6 cellular contexts compared by ENCODE assay signal in the genomic region with DNA sequence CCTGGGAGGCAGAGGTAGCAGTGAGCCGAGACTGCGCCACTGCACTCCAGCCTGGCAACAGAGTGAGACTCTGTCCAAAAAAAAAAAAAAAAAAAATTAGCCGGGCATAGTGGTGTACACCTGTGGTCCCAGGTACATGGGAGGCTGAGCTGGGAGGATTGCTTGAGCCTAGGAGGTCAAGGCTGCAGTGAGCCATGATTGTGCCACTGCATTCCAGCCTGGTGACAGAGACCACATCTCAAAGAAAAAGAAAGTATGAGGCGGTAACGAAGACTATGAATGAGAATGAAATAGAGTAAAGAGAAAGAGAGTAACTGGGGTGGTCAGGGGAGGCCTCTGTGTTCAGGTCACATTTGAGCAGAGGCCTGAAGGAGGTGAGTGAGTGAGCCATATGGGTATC. TPM values are rescaled to one million over a fixed set of nuclear protein-coding genes. Genes with fewer than 3 reads are reported as not detected.
DNase-seq lines count a peak whose midpoint lies in the region; ATAC-seq and TF ChIP-seq lines count a peak whose summit lies in the region.
"Not testable (repeated sequence)": the region's sequence is repeated elsewhere in the genome, so short reads cannot be mapped to it uniquely, and the experiment has no call there.

No MANE protein-coding gene starts in this region.

- POLR2A ChIA-PET in activated CD8-positive, alpha-beta T cell treated with anti-CD3 and anti-CD28 coated beads for 36 hours (lab: Charles Lee) = interaction anchor here (1.0 to 1.1 kb wide), 2 partner anchors 10 to 13 kb away, joined by 3 to 4 read pairs; no protein-coding TSS in a partner anchor
- POLR2A ChIA-PET in naive thymus-derived CD4-positive, alpha-beta T cell (lab: Charles Lee) = not testable (repeated sequence)

- not testable (repeated sequence) for H3K79me1 ChIP-seq in trophoblast cell (ENCODE audit: low read length)

- not testable (repeated sequence) for H3K4me3 ChIP-seq in naive thymus-derived CD4-positive, alpha-beta T cell (ENCODE audit: low read length); trophoblast cell (ENCODE audit: low read depth, low read length)

- H3K27me3 ChIP-seq in naive thymus-derived CD4-positive, alpha-beta T cell (ENCODE audit: control insufficient read depth in 2 of 2, insufficient read depth in 2 of 2, low read length in 2 of 2); trophoblast cell (ENCODE audit: insufficient read depth, low read length): not testable (repeated sequence)

- not testable (repeated sequence) for H3K9ac ChIP-seq in trophoblast cell (ENCODE audit: low read length)

- WGBS in trophoblast cell (ENCODE audit: extremely low coverage, insufficient coverage, insufficient read length) = no CpG with 5 or more reads among the region's 5 CpGs

- not testable (repeated sequence) for H3K27me3 Mint-ChIP-seq in T-helper 17 cell; activated CD8-positive, alpha-beta T cell treated with anti-CD3 and anti-CD28 coated beads for 36 hours; activated T-helper 17 cell treated with anti-CD3 and anti-CD28 coated beads, Interleukin-2, amount 50 U/mL, for 72 hours; activated naive CD8-positive, alpha-beta T cell; naive thymus-derived CD4-positive, alpha-beta T cell

- H3K23ac ChIP-seq in trophoblast cell (ENCODE audit: low read length) = not testable (repeated sequence)

- H2AFZ ChIP-seq in trophoblast cell (ENCODE audit: insufficient read depth, low read length, poor library complexity) = not testable (repeated sequence)

- H3K36me3 ChIP-seq in naive thymus-derived CD4-positive, alpha-beta T cell (ENCODE audit: control insufficient read depth in 2 of 3, insufficient read depth in 3 of 3, low read length in 3 of 3); trophoblast cell (ENCODE audit: control insufficient read depth in 1 of 2, insufficient read depth in 2 of 2, low read length in 2 of 2): not testable (repeated sequence)

- H3K4me1 Mint-ChIP-seq in T-helper 17 cell; activated T-helper 17 cell treated with anti-CD3 and anti-CD28 coated beads, Interleukin-2, amount 50 U/mL, for 72 hours: not testable (repeated sequence)
- peaks cover 43% of the 10 kb centered on the region for H3K4me1 Mint-ChIP-seq in activated CD8-positive, alpha-beta T cell treated with anti-CD3 and anti-CD28 coated beads for 36 hours (ENCODE audit: low read depth)
- peaks cover 24% of the 10 kb centered on the region for H3K4me1 Mint-ChIP-seq in activated naive CD8-positive, alpha-beta T cell (ENCODE audit: low read depth)
- H3K4me1 Mint-ChIP-seq in naive thymus-derived CD4-positive, alpha-beta T cell = peaks cover 0 to 14% (median 10%) of the 10 kb centered on the region in 7 donors

- H3K4ac ChIP-seq in trophoblast cell (ENCODE audit: low read depth, low read length) = not testable (repeated sequence)

- not testable (repeated sequence) for H3K27ac ChIP-seq in naive thymus-derived CD4-positive, alpha-beta T cell (ENCODE audit: low read depth, low read length); trophoblast cell (ENCODE audit: low read depth, low read length)

- H3K79me2 ChIP-seq in trophoblast cell (ENCODE audit: control insufficient read depth, insufficient read depth, low read length, poor library complexity) = not testable (repeated sequence)

- not testable (repeated sequence) for H4K12ac ChIP-seq in trophoblast cell (ENCODE audit: low read depth, low read length)

- H3K4me3 Mint-ChIP-seq in T-helper 17 cell; activated CD8-positive, alpha-beta T cell treated with anti-CD3 and anti-CD28 coated beads for 36 hours; activated T-helper 17 cell treated with anti-CD3 and anti-CD28 coated beads, Interleukin-2, amount 50 U/mL, for 72 hours; activated naive CD8-positive, alpha-beta T cell; naive thymus-derived CD4-positive, alpha-beta T cell: not testable (repeated sequence)

- H4K91ac ChIP-seq in trophoblast cell (ENCODE audit: low read depth, low read length) = not testable (repeated sequence)

- CTCF ChIA-PET in activated CD8-positive, alpha-beta T cell treated with anti-CD3 and anti-CD28 coated beads for 36 hours (lab: Charles Lee) = interaction anchor here (1.3 kb wide), 1 partner anchor 14 kb away, joined by 4 read pairs; no protein-coding TSS in a partner anchor
- CTCF ChIA-PET in naive thymus-derived CD4-positive, alpha-beta T cell (lab: Charles Lee) = not testable (repeated sequence)

- not testable (repeated sequence) for H3K9me3 Mint-ChIP-seq in activated CD8-positive, alpha-beta T cell treated with anti-CD3 and anti-CD28 coated beads for 36 hours; activated T-helper 17 cell treated with anti-CD3 and anti-CD28 coated beads, Interleukin-2, amount 50 U/mL, for 72 hours; activated naive CD8-positive, alpha-beta T cell (ENCODE audit: low read depth); naive thymus-derived CD4-positive, alpha-beta T cell

- not testable (repeated sequence) for H2BK120ac ChIP-seq in trophoblast cell (ENCODE audit: insufficient read depth, low read length, poor library complexity)

- TF ChIP-seq CTCF in activated CD8-positive, alpha-beta T cell treated with anti-CD3 and anti-CD28 coated beads for 36 hours (IDR thresholded peaks at IDR 0.05) = not testable (repeated sequence)

- not testable (repeated sequence) for DNase-seq in T-helper 17 cell; activated CD8-positive, alpha-beta T cell treated with anti-CD3 and anti-CD28 coated beads for 36 hours; naive thymus-derived CD4-positive, alpha-beta T cell
- DNase-seq in trophoblast cell = peak; percentile 59 to 69

- not testable (repeated sequence) for H2BK5ac ChIP-seq in trophoblast cell (ENCODE audit: low read depth, low read length, poor library complexity)

- ATAC-seq in T-helper 17 cell; activated CD8-positive, alpha-beta T cell treated with anti-CD3 and anti-CD28 coated beads for 36 hours; activated T-helper 17 cell treated with anti-CD3 and anti-CD28 coated beads, Interleukin-2, amount 50 U/mL, for 72 hours (replicated peaks); naive thymus-derived CD4-positive, alpha-beta T cell: not testable (repeated sequence)

- not testable (repeated sequence) for H2BK12ac ChIP-seq in trophoblast cell (ENCODE audit: low read length)

- H3K14ac ChIP-seq in trophoblast cell (ENCODE audit: low read length) = not testable (repeated sequence)

- H3K27ac Mint-ChIP-seq in T-helper 17 cell = peak overlapping the region; percentile 60
- peak overlapping the region; percentile 62 for H3K27ac Mint-ChIP-seq in activated CD8-positive, alpha-beta T cell treated with anti-CD3 and anti-CD28 coated beads for 36 hours
- peak overlapping the region; percentile 3 for H3K27ac Mint-ChIP-seq in activated T-helper 17 cell treated with anti-CD3 and anti-CD28 coated beads, Interleukin-2, amount 50 U/mL, for 72 hours
- H3K27ac Mint-ChIP-seq in activated naive CD8-positive, alpha-beta T cell = peak overlapping the region; percentile 18
- peak overlapping the region in 5 of 9 donors; percentile 10 to 69 (median 54) for H3K27ac Mint-ChIP-seq in naive thymus-derived CD4-positive, alpha-beta T cell

- not testable (repeated sequence) for H3K4me1 ChIP-seq in naive thymus-derived CD4-positive, alpha-beta T cell (ENCODE audit: control insufficient read depth in 2 of 2, insufficient read depth in 2 of 2, low read length in 2 of 2); trophoblast cell (ENCODE audit: control insufficient read depth in 1 of 2, insufficient read depth in 2 of 2, low read length in 2 of 2)

- H3K36me3 Mint-ChIP-seq in T-helper 17 cell (ENCODE audit: low read depth); activated CD8-positive, alpha-beta T cell treated with anti-CD3 and anti-CD28 coated beads for 36 hours (ENCODE audit: low read depth); activated T-helper 17 cell treated with anti-CD3 and anti-CD28 coated beads, Interleukin-2, amount 50 U/mL, for 72 hours (ENCODE audit: low read depth); activated naive CD8-positive, alpha-beta T cell; naive thymus-derived CD4-positive, alpha-beta T cell: not testable (repeated sequence)

- H4K8ac ChIP-seq in trophoblast cell (ENCODE audit: low read depth, low read length) = not testable (repeated sequence)

- not testable (repeated sequence) for H2AK5ac ChIP-seq in trophoblast cell (ENCODE audit: low read length)

- not testable (repeated sequence) for H3K9me3 ChIP-seq in T-helper 17 cell (ENCODE audit: control insufficient read depth, low read length, poor library complexity, severe bottlenecking); naive thymus-derived CD4-positive, alpha-beta T cell (ENCODE audit: control insufficient read depth in 2 of 3, low read length in 3 of 3); trophoblast cell (ENCODE audit: insufficient read depth, low read depth, low read length)

- intact Hi-C loops in activated CD8-positive, alpha-beta T cell treated with anti-CD3 and anti-CD28 coated beads for 36 hours (cut with micrococcal nuclease); naive thymus-derived CD4-positive, alpha-beta T cell (cut with micrococcal nuclease): not testable (repeated sequence)

- not testable (repeated sequence) for H3K18ac ChIP-seq in trophoblast cell (ENCODE audit: low read length)

- H3K4me2 ChIP-seq in trophoblast cell (ENCODE audit: low read length) = not testable (repeated sequence)

RNA-seq across cellular contexts. Expression of a gene that starts 31.2 kb away (rescaled TPM):
- total RNA-seq in T-helper 17 cell = 10 to 100 TPM; 13.4 to 14.4 TPM
- total RNA-seq in activated CD8-positive, alpha-beta T cell treated with anti-CD3 and anti-CD28 coated beads for 36 hours = 10 to 100 TPM; 25.4 to 25.7 TPM
- total RNA-seq in activated T-helper 17 cell treated with anti-CD3 and anti-CD28 coated beads, Interleukin-2, amount 50 U/mL, for 72 hours = 10 to 100 TPM; 25.9 to 43.0 TPM
- total RNA-seq in naive thymus-derived CD4-positive, alpha-beta T cell = 10 to 100 TPM in 4 of 5 experiments, 1 to 10 TPM in 1; 9.3 to 19.5 (median 11.5) TPM
- 1 to 10 TPM; 1.5 to 2.7 TPM for polyA plus RNA-seq in naive thymus-derived CD4-positive, alpha-beta T cell
- 17.9 TPM in 2 replicates for polyA plus RNA-seq in trophoblast cell (2013)

RNA-seq across cellular contexts. Expression of a gene that starts 38.5 kb away (rescaled TPM):
- total RNA-seq in T-helper 17 cell = 10 to 100 TPM; 11.1 to 13.6 TPM
- 10 to 100 TPM; 43.7 to 46.2 TPM for total RNA-seq in activated CD8-positive, alpha-beta T cell treated with anti-CD3 and anti-CD28 coated beads for 36 hours
- 10 to 100 TPM; 41.4 TPM for total RNA-seq in activated T-helper 17 cell treated with anti-CD3 and anti-CD28 coated beads, Interleukin-2, amount 50 U/mL, for 72 hours
- 10 to 100 TPM; 12.5 to 32.2 (median 19.7) TPM for total RNA-seq in naive thymus-derived CD4-positive, alpha-beta T cell
- polyA plus RNA-seq in naive thymus-derived CD4-positive, alpha-beta T cell = 10 to 100 TPM; 16.8 to 18.0 TPM
- 25.0 and 25.5 TPM in 2 replicates for polyA plus RNA-seq in trophoblast cell (2013)

RNA-seq across cellular contexts. Expression of a gene that starts 38.7 kb away (rescaled TPM):
- 10 to 100 TPM; 14.9 to 18.9 TPM for total RNA-seq in T-helper 17 cell
- 10 to 100 TPM; 70.6 to 71.5 TPM for total RNA-seq in activated CD8-positive, alpha-beta T cell treated with anti-CD3 and anti-CD28 coated beads for 36 hours
- 10 to 100 TPM; 61.9 to 93.1 TPM for total RNA-seq in activated T-helper 17 cell treated with anti-CD3 and anti-CD28 coated beads, Interleukin-2, amount 50 U/mL, for 72 hours
- total RNA-seq in naive thymus-derived CD4-positive, alpha-beta T cell = 10 to 100 TPM; 15.6 to 30.1 (median 17.6) TPM
- polyA plus RNA-seq in naive thymus-derived CD4-positive, alpha-beta T cell = 1 to 10 TPM; 3.1 to 5.1 TPM
- 20.8 and 21.5 TPM in 2 replicates for polyA plus RNA-seq in trophoblast cell (2013)

Comparison
In these comparisons a context has a peak if more than half of its experiments do, and no peak if none do; other contexts are left out.
1. H3K27ac Mint-ChIP-seq: peak in every context shown above with its lines; median percentile 62 in activated CD8-positive, alpha-beta T cell treated with anti-CD3 and anti-CD28 coated beads for 36 hours; 60 in T-helper 17 cell; 54 in naive thymus-derived CD4-positive, alpha-beta T cell; 18 in activated naive CD8-positive, alpha-beta T cell; 3 in activated T-helper 17 cell treated with anti-CD3 and anti-CD28 coated beads, Interleukin-2, amount 50 U/mL, for 72 hours.